In genomic region chr4:4289575-4289929, GRCh38 we compare ENCODE assay signal across 8 cellular contexts. TPM values are rescaled to one million over a fixed set of nuclear protein-coding genes. Genes with fewer than 3 reads are reported as not detected.
A peak's percentile ranks its signal among the peaks of the same experiment; 100 is the strongest.
DNase-seq lines count a peak whose midpoint lies in the region; ATAC-seq and TF ChIP-seq lines count a peak whose summit lies in the region.

No MANE protein-coding gene starts in this region.

- H3K4me3 Mint-ChIP-seq in endothelial cell (ENCODE audit: unreplicated experiment), result peak overlapping the region; percentile 98

- DNase-seq in NB4 (ENCODE audit: low read depth) (no peak), endothelial cell (ENCODE audit: low spot score) (no peak), GM19240 (ENCODE audit: insufficient read length, low spot score) (no peak), NCI-H1092 (lab: John Stamatoyannopoulos, UW) (no peak), NOMO-1 treated with DMSO at 0.1 percent for 48 hours (lab: John Stamatoyannopoulos, UW; ENCODE audit: unreplicated experiment) (no peak)

- H3K9me3 ChIP-seq in DOHH2 (ENCODE audit: control insufficient read depth, insufficient read depth, low read length) (no peaks in the 10 kb centered on the region), neutrophil (no peaks in the 10 kb centered on the region)

- no peak for TF ChIP-seq POLR2A in NB4 (IDR thresholded peaks at IDR 0.05; ENCODE audit: extremely low read depth, insufficient read length)

- H3K4me3 ChIP-seq in DOHH2 (ENCODE audit: low read length) (peak overlapping the region; percentile 83), NB4 (ENCODE audit: low read depth, low read length) (peak overlapping the region; percentile 90), neutrophil (ENCODE audit: low read depth in 1 of 2, low read length in 1 of 2) (peak overlapping the region; percentile 76 to 88)

- no peaks in the 10 kb centered on the region for H3K9me3 Mint-ChIP-seq in endothelial cell (ENCODE audit: unreplicated experiment)

- peak overlapping the region; percentile 36 for H3K27ac Mint-ChIP-seq in endothelial cell (ENCODE audit: unreplicated experiment)

- peaks cover 90% of the 10 kb centered on the region for H3K79me2 ChIP-seq in DOHH2 (ENCODE audit: control insufficient read depth, low read length)

- H3K27me3 ChIP-seq in DOHH2 (ENCODE audit: control insufficient read depth, low read length) (no peaks in the 10 kb centered on the region), neutrophil (no peaks in the 10 kb centered on the region)

- peaks cover 3% of the 10 kb centered on the region for H3K27me3 Mint-ChIP-seq in endothelial cell (ENCODE audit: unreplicated experiment)

- H3K4me1 Mint-ChIP-seq in endothelial cell (ENCODE audit: unreplicated experiment), result peaks cover 24% of the 10 kb centered on the region

- H3K27ac ChIP-seq in DOHH2 (ENCODE audit: low read depth, low read length) (peak overlapping the region; percentile 27), neutrophil (peak overlapping the region; percentile 81)

- TF ChIP-seq CTCF in DOHH2 (IDR thresholded peaks at IDR 0.05; ENCODE audit: low read depth, low read length, poor library complexity, severe bottlenecking) (no peak), NB4 (IDR thresholded peaks at IDR 0.05; ENCODE audit: low read depth, low read length) (no peak), endothelial cell (IDR thresholded peaks at IDR 0.05; ENCODE audit: unreplicated experiment) (no peak), neutrophil (IDR thresholded peaks at IDR 0.05) (no peak)

- H3K36me3 ChIP-seq in DOHH2 (ENCODE audit: control insufficient read depth, low read length) (peaks cover 37% of the 10 kb centered on the region), neutrophil (peaks cover 5% of the 10 kb centered on the region)

- peak overlapping the region; percentile 89 for H3K4me2 ChIP-seq in DOHH2 (ENCODE audit: low read length)

- H4K20me1 ChIP-seq in DOHH2 (ENCODE audit: control insufficient read depth, insufficient read depth, low read depth, low read length), result peaks cover 5% of the 10 kb centered on the region; the same call in 1 of the 2 replicates

- no peaks in the 10 kb centered on the region for H3K9me2 ChIP-seq in DOHH2 (replicated peaks; ENCODE audit: control insufficient read depth, low read length)

- peaks cover 26% of the 10 kb centered on the region for H3K4me1 ChIP-seq in DOHH2 (ENCODE audit: control insufficient read depth, low read length)
- H3K4me1 ChIP-seq in neutrophil (ENCODE audit: control insufficient read depth in 1 of 2, insufficient read depth in 1 of 2, low read depth in 1 of 2, low read length in 1 of 2), result peaks cover 19 to 23% of the 10 kb centered on the region in 2 experiments

- ATAC-seq in GM21619 (IDR thresholded peaks at IDR 0.05; ENCODE audit: unreplicated experiment), result peak; percentile 29

- no peaks in the 10 kb centered on the region for H3F3A ChIP-seq in DOHH2 (ENCODE audit: control insufficient read depth, insufficient read depth)

- H3K36me3 Mint-ChIP-seq in endothelial cell (ENCODE audit: low read depth, unreplicated experiment), result peaks cover 6% of the 10 kb centered on the region

RNA-seq across cellular contexts. Expression of gene LYAR, which starts 0.4 kb away (rescaled TPM):
- 13.2 TPM for total RNA-seq in endothelial cell (ENCODE audit: unreplicated experiment)

RNA-seq across cellular contexts. Expression of gene ZBTB49, which starts 0.5 kb away (rescaled TPM):
- total RNA-seq in endothelial cell (ENCODE audit: unreplicated experiment), result 13.3 TPM

RNA-seq across cellular contexts. Expression of gene TMEM128, which starts 41.5 kb away (rescaled TPM):
- total RNA-seq in endothelial cell (ENCODE audit: unreplicated experiment), result 19.8 TPM
